Comparison of ENCODE assay signal across 8 cellular contexts in genomic region chr5:142324377-142324870, GRCh38. TPM values are rescaled to one million over a fixed set of nuclear protein-coding genes. Genes with fewer than 3 reads are reported as not detected.
DNase-seq lines count a peak whose midpoint lies in the region; ATAC-seq and TF ChIP-seq lines count a peak whose summit lies in the region.

No MANE protein-coding gene starts in this region.

- BruUV-seq in Calu3 (replicated peaks; lab: Mats Ljungman, UMichigan): TSS peak; percentile 24

- WGBS in heart right ventricle, 2 donors: 0 to 1% methylated on average over 41 to 42 of the region's 42 CpGs

- peaks cover 65% of the 10 kb centered on the region for H3K36me3 Mint-ChIP-seq in Calu3 (ENCODE audit: insufficient read depth, unreplicated experiment)
- H3K36me3 Mint-ChIP-seq in activated CD8-positive, alpha-beta T cell treated with anti-CD3 and anti-CD28 coated beads, Interleukin-2, amount 10 ng/mL, durations not matched to agents 7 days and 5 days (ENCODE audit: low read depth): no peaks in the 10 kb centered on the region

- peak; percentile 44 for ATAC-seq in GM19438 (IDR thresholded peaks at IDR 0.05; ENCODE audit: low read depth, unreplicated experiment)
- peak; percentile 34 for ATAC-seq in HG03457 (IDR thresholded peaks at IDR 0.05; ENCODE audit: unreplicated experiment)
- ATAC-seq in activated CD8-positive, alpha-beta T cell treated with anti-CD3 and anti-CD28 coated beads, Interleukin-2, amount 10 ng/mL, durations not matched to agents 7 days and 5 days: peak; percentile 62
- peak; percentile 11 to 63 (median 22) for ATAC-seq in heart right ventricle

- H3K4me2 ChIP-seq in skeletal muscle satellite cell (ENCODE audit: low read length): peak overlapping the region; percentile 93

- peak overlapping the region; percentile 98 for H3K4me3 Mint-ChIP-seq in Calu3 (ENCODE audit: low read depth, unreplicated experiment)
- H3K4me3 Mint-ChIP-seq in activated CD8-positive, alpha-beta T cell treated with anti-CD3 and anti-CD28 coated beads, Interleukin-2, amount 10 ng/mL, durations not matched to agents 7 days and 5 days: peak overlapping the region; percentile 81

- peak overlapping the region; percentile 63 to 99 (median 79) for H3K4me3 ChIP-seq in heart right ventricle
- peak overlapping the region; percentile 88 for H3K4me3 ChIP-seq in skeletal muscle satellite cell (ENCODE audit: low read length)

- H3K36me3 ChIP-seq in heart right ventricle: peaks cover 0 to 2% (median 0%) of the 10 kb centered on the region in 9 donors
- H3K36me3 ChIP-seq in skeletal muscle satellite cell (ENCODE audit: insufficient read depth, low read length): peaks cover 34% of the 10 kb centered on the region

- peaks cover 47% of the 10 kb centered on the region for H3K4me1 Mint-ChIP-seq in Calu3 (ENCODE audit: low read depth, unreplicated experiment)
- H3K4me1 Mint-ChIP-seq in activated CD8-positive, alpha-beta T cell treated with anti-CD3 and anti-CD28 coated beads, Interleukin-2, amount 10 ng/mL, durations not matched to agents 7 days and 5 days (ENCODE audit: low read depth): peaks cover 51% of the 10 kb centered on the region

- POLR2A ChIA-PET in activated CD8-positive, alpha-beta T cell treated with anti-CD3 and anti-CD28 coated beads, Interleukin-2, amount 10 ng/mL, durations not matched to agents 7 days and 5 days (lab: Charles Lee): interaction anchor here (1.1 to 1.2 kb wide), 2 partner anchors 9 to 32 kb away, joined by 3 read pairs; no protein-coding TSS in a partner anchor

- peaks cover 0 to 75% (median 0%) of the 10 kb centered on the region in 7 donors for H3K27me3 ChIP-seq in heart right ventricle
- H3K27me3 ChIP-seq in skeletal muscle satellite cell (ENCODE audit: control insufficient read depth, insufficient read depth, low read length): no peaks in the 10 kb centered on the region

- DNase-seq in Calu3: peak; percentile 64
- no peak for DNase-seq in activated CD8-positive, alpha-beta T cell treated with anti-CD3 and anti-CD28 coated beads, Interleukin-2, amount 10 ng/mL, durations not matched to agents 7 days and 5 days
- peak in 1 of 2 donors; percentile 45 for DNase-seq in heart right ventricle
- no peak for DNase-seq in epidermal melanocyte (ENCODE audit: insufficient read length, low spot score)
- DNase-seq in kidney glomerular epithelial cell (lab: John Stamatoyannopoulos, UW): no peak

- H3K9me3 Mint-ChIP-seq in Calu3 (ENCODE audit: low read depth, unreplicated experiment): no peaks in the 10 kb centered on the region
- no peaks in the 10 kb centered on the region for H3K9me3 Mint-ChIP-seq in activated CD8-positive, alpha-beta T cell treated with anti-CD3 and anti-CD28 coated beads, Interleukin-2, amount 10 ng/mL, durations not matched to agents 7 days and 5 days (ENCODE audit: insufficient read depth)

- peak overlapping the region; percentile 99 for H3K9ac ChIP-seq in skeletal muscle satellite cell (ENCODE audit: low read depth, low read length)

- H3K9me3 ChIP-seq in heart right ventricle (no peaks in the 10 kb centered on the region), skeletal muscle satellite cell (replicated peaks; ENCODE audit: low read length) (no peaks in the 10 kb centered on the region)

- peak overlapping the region; percentile 88 to 97 (median 92) for H3K27ac ChIP-seq in heart right ventricle

- TF ChIP-seq CTCF in Calu3 (IDR thresholded peaks at IDR 0.05; ENCODE audit: unreplicated experiment) (peak; percentile 37), heart right ventricle (IDR thresholded peaks at IDR 0.05) (peak in 6 of 9 donors; percentile 16 to 44 (median 26))

- intact Hi-C loops in Calu3 (cut with micrococcal nuclease; ENCODE audit: unreplicated experiment): loop anchor here (2.0 to 10.0 kb wide), 3 partner anchors 108 to 180 kb away; no protein-coding TSS in a partner anchor
- intact Hi-C loops in heart right ventricle (cut with DNase I): loop anchor here in 8 of 10 donors (2.0 to 10.0 kb wide), 7 partner anchors 32 to 223 kb away; no protein-coding TSS in a partner anchor

- H3K27ac Mint-ChIP-seq in Calu3 (ENCODE audit: unreplicated experiment): peak overlapping the region; percentile 92
- peak overlapping the region; percentile 82 for H3K27ac Mint-ChIP-seq in activated CD8-positive, alpha-beta T cell treated with anti-CD3 and anti-CD28 coated beads, Interleukin-2, amount 10 ng/mL, durations not matched to agents 7 days and 5 days

- H3K27me3 Mint-ChIP-seq in Calu3 (ENCODE audit: unreplicated experiment): no peaks in the 10 kb centered on the region
- H3K27me3 Mint-ChIP-seq in activated CD8-positive, alpha-beta T cell treated with anti-CD3 and anti-CD28 coated beads, Interleukin-2, amount 10 ng/mL, durations not matched to agents 7 days and 5 days (ENCODE audit: low read depth): peaks cover 45% of the 10 kb centered on the region

- peaks cover 13 to 79% (median 63%) of the 10 kb centered on the region in 9 donors for H3K4me1 ChIP-seq in heart right ventricle
- H3K4me1 ChIP-seq in skeletal muscle satellite cell (ENCODE audit: control insufficient read depth, insufficient read depth, low read length): peaks cover 53% of the 10 kb centered on the region

- CTCF ChIA-PET in Calu3 (lab: Charles Lee): interaction anchor here (0.6 to 3.2 kb wide), 10 partner anchors 27 to 447 kb away, joined by 3 to 16 read pairs (median 6); no protein-coding TSS in a partner anchor
- CTCF ChIA-PET in activated CD8-positive, alpha-beta T cell treated with anti-CD3 and anti-CD28 coated beads, Interleukin-2, amount 10 ng/mL, durations not matched to agents 7 days and 5 days (lab: Charles Lee): interaction anchor here (0.8 to 1.4 kb wide), 3 partner anchors 28 to 101 kb away, joined by 3 to 4 read pairs (median 3); no protein-coding TSS in a partner anchor

RNA-seq across cellular contexts. Expression of gene SPRY4, which starts 0.4 kb away (rescaled TPM):
- total RNA-seq in Calu3 (2022): 23.6 and 29.4 TPM in 2 replicates
- total RNA-seq in activated CD8-positive, alpha-beta T cell treated with anti-CD3 and anti-CD28 coated beads, Interleukin-2, amount 10 ng/mL, durations not matched to agents 7 days and 5 days: 1 to 10 TPM in 1 of 2 experiments, under 1 TPM in 1; 0.79 to 1.5 TPM
- total RNA-seq in heart right ventricle: 10 to 100 TPM in 5 of 10 donors, 1 to 10 TPM in 5; 7.4 to 13.7 (median 10.1) TPM
- polyA plus RNA-seq in heart right ventricle: 1 to 10 TPM; 5.0 to 5.5 TPM
- total RNA-seq in skeletal muscle satellite cell (2012; rRNA removed): 29.9 and 38.5 TPM in 2 replicates
